ENCODE assay signal across 9 cellular contexts in the genomic region with DNA sequence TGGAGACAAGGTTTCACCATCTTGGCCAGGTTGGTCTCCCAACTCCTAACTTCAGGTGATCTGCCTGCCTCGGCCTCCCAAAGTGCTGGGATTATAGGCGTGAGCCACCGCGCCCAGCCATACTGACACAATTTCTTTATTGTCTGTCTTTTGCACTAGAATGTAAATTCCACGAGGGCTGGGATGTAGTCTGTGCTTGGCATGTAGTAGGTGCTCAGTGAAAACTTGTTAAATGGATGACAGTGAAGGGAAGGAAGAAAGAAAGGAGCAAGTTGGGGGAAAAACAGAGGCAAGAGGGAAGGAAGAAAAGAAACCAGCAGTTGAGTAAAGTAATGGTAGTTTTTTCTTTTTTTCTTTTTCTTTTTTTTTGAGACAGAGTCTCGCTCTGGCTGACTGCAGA.
"Had no signal": no experiment of that assay in that cellular context is flagged by ENCODE, and none has a peak within 500 bp of the region (broad histone marks: within the 10 kb centered on the region; RNA-seq: fewer than 3 reads in every experiment).

No MANE protein-coding gene starts in this region.

- H3K9me3 Mint-ChIP-seq: IgD-negative memory B cell had no signal

- H3K27me3 Mint-ChIP-seq: IgD-negative memory B cell had no signal

- DNase-seq: IMR-90, KBM-7, KG1 had no signal

- H3K4me2 ChIP-seq: KMS-11 had no signal

- H3K4me1 Mint-ChIP-seq: IgD-negative memory B cell had no signal

- FAIRE-seq: HepG2, HTR-8/SVneo, K562 had no signal

- H3K9ac ChIP-seq: KMS-11 had no signal

- H3K4me3 ChIP-seq: K562 had no signal

- H3K27ac ChIP-seq: HL-60, KMS-11 had no signal

- H3K27ac Mint-ChIP-seq: IgD-negative memory B cell had no signal

- H3K4me3 Mint-ChIP-seq: IgD-negative memory B cell had no signal
